17 cellular contexts compared by ENCODE assay signal in genomic region chr16:88285514-88285822, GRCh38.
"Had no signal": no experiment of that assay in that cellular context is flagged by ENCODE, and none has a peak within 500 bp of the region (broad histone marks: within the 10 kb centered on the region; RNA-seq: fewer than 3 reads in every experiment).

No MANE protein-coding gene starts in this region.

- DNase-seq: Karpas-422, KG1, MG63, NCI-H1092, NCI-H1417 treated with DMSO at 0.1 percent for 48 hours, NCI-H146, NCI-H1694 treated with DMSO at 0.1 percent for 48 hours, NCI-H1930, NCI-H2081, NCI-H2107, NCI-H2227 treated with DMSO at 0.1 percent for 48 hours, NCI-H526 treated with DMSO at 0.1 percent for 48 hours, NCI-H748 treated with DMSO at 0.1 percent for 48 hours, SHP77 treated with DMSO at 0.1 percent for 48 hours, SJCRH30 had no signal

- H3K27ac ChIP-seq: RWPE1, SJCRH30 had no signal

- H3K4me1 ChIP-seq: SJCRH30 had no signal

- ATAC-seq: SK-N-SH treated with all-trans-retinoic acid at 6 μM for 48 hours had no signal

- H3K4me3 ChIP-seq: MG63, SJCRH30 had no signal

- H3K27me3 ChIP-seq: MG63, SJCRH30 had no signal

- H3K36me3 ChIP-seq: MG63, SJCRH30 had no signal
